Comparison of ENCODE assay signal across 1 cellular context in the genomic region with DNA sequence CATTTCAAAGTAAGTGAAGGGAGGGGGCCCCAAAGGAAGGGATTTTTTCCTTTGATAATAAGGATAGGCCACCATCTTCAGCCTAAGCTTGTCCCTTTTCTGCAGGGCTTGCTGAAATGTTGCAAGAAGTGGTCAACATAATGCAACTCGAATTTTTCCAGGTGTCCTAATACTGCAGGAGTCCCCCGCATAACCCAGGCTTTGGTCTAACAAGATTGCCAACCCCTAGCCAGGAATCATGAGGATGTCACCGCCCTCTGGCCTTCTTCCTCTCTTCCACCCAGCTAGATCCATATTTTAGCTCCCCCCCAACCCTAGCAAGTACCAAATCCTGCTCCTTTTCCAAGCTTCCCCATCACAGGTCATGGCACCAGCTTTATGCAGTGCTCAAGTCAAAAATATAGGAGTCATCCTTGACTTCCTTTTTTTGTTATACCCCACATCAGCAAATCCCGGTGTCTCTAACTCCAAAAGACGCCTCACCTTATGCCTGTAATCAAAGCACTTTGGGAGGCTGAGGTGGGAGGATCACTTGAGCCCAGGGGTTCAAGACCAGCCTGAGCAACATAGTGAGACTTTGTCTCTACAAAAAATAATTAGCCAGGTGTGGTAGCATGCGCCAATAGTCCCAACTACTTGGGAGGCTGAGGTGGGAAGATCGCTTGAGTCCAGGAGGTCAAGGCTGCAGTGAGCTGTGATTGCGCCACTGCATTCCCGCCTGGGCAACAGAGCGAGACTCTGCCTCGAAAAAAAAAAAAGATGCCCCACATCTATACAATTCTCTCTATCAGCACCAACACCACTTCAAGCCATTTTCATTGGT.
TF ChIP-seq lines count a peak whose summit lies in the region.

No MANE protein-coding gene starts in this region.

TF ChIP-seq in HepG2, 621 proteins besides CTCF, POLR2A, EP300 and RAD21 (continued from another document and continues in another):
- TF ChIP-seq, protein P1, sequence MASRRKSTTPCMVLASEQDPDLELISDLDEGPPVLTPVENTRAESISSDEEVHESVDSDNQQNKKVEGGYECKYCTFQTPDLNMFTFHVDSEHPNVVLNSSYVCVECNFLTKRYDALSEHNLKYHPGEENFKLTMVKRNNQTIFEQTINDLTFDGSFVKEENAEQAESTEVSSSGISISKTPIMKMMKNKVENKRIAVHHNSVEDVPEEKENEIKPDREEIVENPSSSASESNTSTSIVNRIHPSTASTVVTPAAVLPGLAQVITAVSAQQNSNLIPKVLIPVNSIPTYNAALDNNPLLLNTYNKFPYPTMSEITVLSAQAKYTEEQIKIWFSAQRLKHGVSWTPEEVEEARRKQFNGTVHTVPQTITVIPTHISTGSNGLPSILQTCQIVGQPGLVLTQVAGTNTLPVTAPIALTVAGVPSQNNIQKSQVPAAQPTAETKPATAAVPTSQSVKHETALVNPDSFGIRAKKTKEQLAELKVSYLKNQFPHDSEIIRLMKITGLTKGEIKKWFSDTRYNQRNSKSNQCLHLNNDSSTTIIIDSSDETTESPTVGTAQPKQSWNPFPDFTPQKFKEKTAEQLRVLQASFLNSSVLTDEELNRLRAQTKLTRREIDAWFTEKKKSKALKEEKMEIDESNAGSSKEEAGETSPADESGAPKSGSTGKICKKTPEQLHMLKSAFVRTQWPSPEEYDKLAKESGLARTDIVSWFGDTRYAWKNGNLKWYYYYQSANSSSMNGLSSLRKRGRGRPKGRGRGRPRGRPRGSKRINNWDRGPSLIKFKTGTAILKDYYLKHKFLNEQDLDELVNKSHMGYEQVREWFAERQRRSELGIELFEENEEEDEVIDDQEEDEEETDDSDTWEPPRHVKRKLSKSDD (CRISPR knock-in tag; IDR thresholded peaks at IDR 0.05; ENCODE audit: low read depth): peak; percentile 15; the same call in 1 of the 2 replicates
- TF ChIP-seq ZBTB21 (CRISPR knock-in tag; IDR thresholded peaks at IDR 0.05) (no peak), NR1H2 (CRISPR knock-in tag; IDR thresholded peaks at IDR 0.05; ENCODE audit: borderline replicate concordance, low read depth) (no peak), HOXA3 (CRISPR knock-in tag; IDR thresholded peaks at IDR 0.05) (peak; percentile 64), HMG20A (CRISPR knock-in tag; IDR thresholded peaks at IDR 0.05; ENCODE audit: borderline replicate concordance) (peak; percentile 54; the same call in 1 of the 2 replicates), ZFYVE20 (CRISPR knock-in tag; IDR thresholded peaks at IDR 0.05; ENCODE audit: borderline replicate concordance, low read depth) (no peak), FOXP1 (IDR thresholded peaks at IDR 0.05) (no peak), FOXP1 (CRISPR knock-in tag; IDR thresholded peaks at IDR 0.05) (peak; percentile 5; the same call in 1 of the 2 replicates), ZSCAN12 (CRISPR knock-in tag; IDR thresholded peaks at IDR 0.05) (no peak), RARA (CRISPR knock-in tag; IDR thresholded peaks at IDR 0.05) (peak; percentile 70), ZNF720 (CRISPR knock-in tag; IDR thresholded peaks at IDR 0.05) (no peak), KDM2A (CRISPR knock-in tag; IDR thresholded peaks at IDR 0.05; ENCODE audit: borderline replicate concordance, low read depth) (0 out of 2 replicates have a peak, but pooled peaks have one; percentile 36), ZNF75D (CRISPR knock-in tag; IDR thresholded peaks at IDR 0.05; ENCODE audit: borderline replicate concordance) (0 out of 2 replicates have a peak, but pooled peaks have one; percentile 31), TRIM24 (CRISPR knock-in tag; IDR thresholded peaks at IDR 0.05) (0 out of 2 replicates have a peak, but pooled peaks have one; percentile 21), ZZZ3 (CRISPR knock-in tag; IDR thresholded peaks at IDR 0.05; ENCODE audit: borderline replicate concordance) (no peak), NR2F6 (IDR thresholded peaks at IDR 0.05) (peak; percentile 58), NR2F6 (CRISPR knock-in tag; IDR thresholded peaks at IDR 0.05) (peak; percentile 68), ELF1 (CRISPR knock-in tag; IDR thresholded peaks at IDR 0.05) (no peak), ZNF816 (CRISPR knock-in tag; IDR thresholded peaks at IDR 0.05; ENCODE audit: borderline replicate concordance) (no peak), ZNF543 (CRISPR knock-in tag; IDR thresholded peaks at IDR 0.05) (no peak), GATAD1 (CRISPR knock-in tag; IDR thresholded peaks at IDR 0.05) (0 out of 2 replicates have a peak, but pooled peaks have one; percentile 25), SPEN (CRISPR knock-in tag; IDR thresholded peaks at IDR 0.05; ENCODE audit: low read depth) (peak; percentile 70; the same call in 1 of the 2 replicates), MAFF (IDR thresholded peaks at IDR 0.05; ENCODE audit: low read depth, low read length) (no peak), SMAD3 (CRISPR knock-in tag; IDR thresholded peaks at IDR 0.05) (no peak), ZSCAN30 (CRISPR knock-in tag; IDR thresholded peaks at IDR 0.05) (no peak), LCORL (IDR thresholded peaks at IDR 0.05) (no peak), LCORL (CRISPR knock-in tag; IDR thresholded peaks at IDR 0.05) (0 out of 2 replicates have a peak, but pooled peaks have one; percentile 51), ZNF746 (CRISPR knock-in tag; IDR thresholded peaks at IDR 0.05) (no peak), GABPB1 (CRISPR knock-in tag; IDR thresholded peaks at IDR 0.05) (peak; percentile 27; the same call in 1 of the 2 replicates), ZNF124 (CRISPR knock-in tag; IDR thresholded peaks at IDR 0.05) (0 out of 2 replicates have a peak, but pooled peaks have one; percentile 5), ZBTB38 (CRISPR knock-in tag; IDR thresholded peaks at IDR 0.05) (0 out of 2 replicates have a peak, but pooled peaks have one; percentile 21), ZNF337 (CRISPR knock-in tag; IDR thresholded peaks at IDR 0.05; ENCODE audit: borderline replicate concordance, low read depth) (no peak), NAIF1 (CRISPR knock-in tag; IDR thresholded peaks at IDR 0.05; ENCODE audit: borderline replicate concordance) (peak; percentile 80; the same call in 1 of the 2 replicates), NCOA5 (CRISPR knock-in tag; IDR thresholded peaks at IDR 0.05) (no peak), SIX1 (CRISPR knock-in tag; IDR thresholded peaks at IDR 0.05; ENCODE audit: borderline replicate concordance) (no peak), SIN3A (IDR thresholded peaks at IDR 0.05; ENCODE audit: borderline replicate concordance, low read depth, low read length) (no peak), MLLT10 (CRISPR knock-in tag; IDR thresholded peaks at IDR 0.05) (no peak)
- TF ChIP-seq, protein P2, sequence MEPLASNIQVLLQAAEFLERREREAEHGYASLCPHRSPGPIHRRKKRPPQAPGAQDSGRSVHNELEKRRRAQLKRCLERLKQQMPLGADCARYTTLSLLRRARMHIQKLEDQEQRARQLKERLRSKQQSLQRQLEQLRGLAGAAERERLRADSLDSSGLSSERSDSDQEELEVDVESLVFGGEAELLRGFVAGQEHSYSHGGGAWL (CRISPR knock-in tag; IDR thresholded peaks at IDR 0.05): no peak
- TF ChIP-seq, protein P3, sequence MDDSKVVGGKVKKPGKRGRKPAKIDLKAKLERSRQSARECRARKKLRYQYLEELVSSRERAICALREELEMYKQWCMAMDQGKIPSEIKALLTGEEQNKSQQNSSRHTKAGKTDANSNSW (CRISPR knock-in tag; IDR thresholded peaks at IDR 0.05; ENCODE audit: borderline replicate concordance): no peak
- TF ChIP-seq, protein P4, sequence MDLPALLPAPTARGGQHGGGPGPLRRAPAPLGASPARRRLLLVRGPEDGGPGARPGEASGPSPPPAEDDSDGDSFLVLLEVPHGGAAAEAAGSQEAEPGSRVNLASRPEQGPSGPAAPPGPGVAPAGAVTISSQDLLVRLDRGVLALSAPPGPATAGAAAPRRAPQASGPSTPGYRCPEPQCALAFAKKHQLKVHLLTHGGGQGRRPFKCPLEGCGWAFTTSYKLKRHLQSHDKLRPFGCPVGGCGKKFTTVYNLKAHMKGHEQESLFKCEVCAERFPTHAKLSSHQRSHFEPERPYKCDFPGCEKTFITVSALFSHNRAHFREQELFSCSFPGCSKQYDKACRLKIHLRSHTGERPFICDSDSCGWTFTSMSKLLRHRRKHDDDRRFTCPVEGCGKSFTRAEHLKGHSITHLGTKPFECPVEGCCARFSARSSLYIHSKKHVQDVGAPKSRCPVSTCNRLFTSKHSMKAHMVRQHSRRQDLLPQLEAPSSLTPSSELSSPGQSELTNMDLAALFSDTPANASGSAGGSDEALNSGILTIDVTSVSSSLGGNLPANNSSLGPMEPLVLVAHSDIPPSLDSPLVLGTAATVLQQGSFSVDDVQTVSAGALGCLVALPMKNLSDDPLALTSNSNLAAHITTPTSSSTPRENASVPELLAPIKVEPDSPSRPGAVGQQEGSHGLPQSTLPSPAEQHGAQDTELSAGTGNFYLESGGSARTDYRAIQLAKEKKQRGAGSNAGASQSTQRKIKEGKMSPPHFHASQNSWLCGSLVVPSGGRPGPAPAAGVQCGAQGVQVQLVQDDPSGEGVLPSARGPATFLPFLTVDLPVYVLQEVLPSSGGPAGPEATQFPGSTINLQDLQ (CRISPR knock-in tag; IDR thresholded peaks at IDR 0.05): 0 out of 2 replicates have a peak, but pooled peaks have one; percentile 23
- TF ChIP-seq, protein P5, sequence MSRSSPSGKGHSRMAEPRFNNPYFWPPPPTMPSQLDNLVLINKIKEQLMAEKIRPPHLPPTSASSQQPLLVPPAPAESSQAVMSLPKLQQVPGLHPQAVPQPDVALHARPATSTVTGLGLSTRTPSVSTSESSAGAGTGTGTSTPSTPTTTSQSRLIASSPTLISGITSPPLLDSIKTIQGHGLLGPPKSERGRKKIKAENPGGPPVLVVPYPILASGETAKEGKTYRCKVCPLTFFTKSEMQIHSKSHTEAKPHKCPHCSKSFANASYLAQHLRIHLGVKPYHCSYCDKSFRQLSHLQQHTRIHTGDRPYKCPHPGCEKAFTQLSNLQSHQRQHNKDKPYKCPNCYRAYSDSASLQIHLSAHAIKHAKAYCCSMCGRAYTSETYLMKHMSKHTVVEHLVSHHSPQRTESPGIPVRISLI (CRISPR knock-in tag; IDR thresholded peaks at IDR 0.05; ENCODE audit: borderline replicate concordance): peak; percentile 94
- TF ChIP-seq, protein P6, sequence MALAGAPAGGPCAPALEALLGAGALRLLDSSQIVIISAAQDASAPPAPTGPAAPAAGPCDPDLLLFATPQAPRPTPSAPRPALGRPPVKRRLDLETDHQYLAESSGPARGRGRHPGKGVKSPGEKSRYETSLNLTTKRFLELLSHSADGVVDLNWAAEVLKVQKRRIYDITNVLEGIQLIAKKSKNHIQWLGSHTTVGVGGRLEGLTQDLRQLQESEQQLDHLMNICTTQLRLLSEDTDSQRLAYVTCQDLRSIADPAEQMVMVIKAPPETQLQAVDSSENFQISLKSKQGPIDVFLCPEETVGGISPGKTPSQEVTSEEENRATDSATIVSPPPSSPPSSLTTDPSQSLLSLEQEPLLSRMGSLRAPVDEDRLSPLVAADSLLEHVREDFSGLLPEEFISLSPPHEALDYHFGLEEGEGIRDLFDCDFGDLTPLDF (CRISPR knock-in tag; IDR thresholded peaks at IDR 0.05): peak; percentile 50; the same call in 1 of the 2 replicates
- TF ChIP-seq, protein P7, sequence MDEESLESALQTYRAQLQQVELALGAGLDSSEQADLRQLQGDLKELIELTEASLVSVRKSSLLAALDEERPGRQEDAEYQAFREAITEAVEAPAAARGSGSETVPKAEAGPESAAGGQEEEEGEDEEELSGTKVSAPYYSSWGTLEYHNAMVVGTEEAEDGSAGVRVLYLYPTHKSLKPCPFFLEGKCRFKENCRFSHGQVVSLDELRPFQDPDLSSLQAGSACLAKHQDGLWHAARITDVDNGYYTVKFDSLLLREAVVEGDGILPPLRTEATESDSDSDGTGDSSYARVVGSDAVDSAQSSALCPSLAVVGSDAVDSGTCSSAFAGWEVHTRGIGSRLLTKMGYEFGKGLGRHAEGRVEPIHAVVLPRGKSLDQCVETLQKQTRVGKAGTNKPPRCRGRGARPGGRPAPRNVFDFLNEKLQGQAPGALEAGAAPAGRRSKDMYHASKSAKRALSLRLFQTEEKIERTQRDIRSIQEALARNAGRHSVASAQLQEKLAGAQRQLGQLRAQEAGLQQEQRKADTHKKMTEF (CRISPR knock-in tag; IDR thresholded peaks at IDR 0.05): peak; percentile 51
- TF ChIP-seq, protein P8, sequence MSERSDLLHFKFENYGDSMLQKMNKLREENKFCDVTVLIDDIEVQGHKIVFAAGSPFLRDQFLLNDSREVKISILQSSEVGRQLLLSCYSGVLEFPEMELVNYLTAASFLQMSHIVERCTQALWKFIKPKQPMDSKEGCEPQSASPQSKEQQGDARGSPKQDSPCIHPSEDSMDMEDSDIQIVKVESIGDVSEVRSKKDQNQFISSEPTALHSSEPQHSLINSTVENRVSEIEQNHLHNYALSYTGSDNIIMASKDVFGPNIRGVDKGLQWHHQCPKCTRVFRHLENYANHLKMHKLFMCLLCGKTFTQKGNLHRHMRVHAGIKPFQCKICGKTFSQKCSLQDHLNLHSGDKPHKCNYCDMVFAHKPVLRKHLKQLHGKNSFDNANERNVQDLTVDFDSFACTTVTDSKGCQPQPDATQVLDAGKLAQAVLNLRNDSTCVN (CRISPR knock-in tag; IDR thresholded peaks at IDR 0.05; ENCODE audit: borderline replicate concordance): 0 out of 2 replicates have a peak, but pooled peaks have one; percentile 54
- TF ChIP-seq, protein P9, sequence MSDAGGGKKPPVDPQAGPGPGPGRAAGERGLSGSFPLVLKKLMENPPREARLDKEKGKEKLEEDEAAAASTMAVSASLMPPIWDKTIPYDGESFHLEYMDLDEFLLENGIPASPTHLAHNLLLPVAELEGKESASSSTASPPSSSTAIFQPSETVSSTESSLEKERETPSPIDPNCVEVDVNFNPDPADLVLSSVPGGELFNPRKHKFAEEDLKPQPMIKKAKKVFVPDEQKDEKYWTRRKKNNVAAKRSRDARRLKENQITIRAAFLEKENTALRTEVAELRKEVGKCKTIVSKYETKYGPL (CRISPR knock-in tag; IDR thresholded peaks at IDR 0.05): 0 out of 2 replicates have a peak, but pooled peaks have one; percentile 14
- TF ChIP-seq, protein P10, sequence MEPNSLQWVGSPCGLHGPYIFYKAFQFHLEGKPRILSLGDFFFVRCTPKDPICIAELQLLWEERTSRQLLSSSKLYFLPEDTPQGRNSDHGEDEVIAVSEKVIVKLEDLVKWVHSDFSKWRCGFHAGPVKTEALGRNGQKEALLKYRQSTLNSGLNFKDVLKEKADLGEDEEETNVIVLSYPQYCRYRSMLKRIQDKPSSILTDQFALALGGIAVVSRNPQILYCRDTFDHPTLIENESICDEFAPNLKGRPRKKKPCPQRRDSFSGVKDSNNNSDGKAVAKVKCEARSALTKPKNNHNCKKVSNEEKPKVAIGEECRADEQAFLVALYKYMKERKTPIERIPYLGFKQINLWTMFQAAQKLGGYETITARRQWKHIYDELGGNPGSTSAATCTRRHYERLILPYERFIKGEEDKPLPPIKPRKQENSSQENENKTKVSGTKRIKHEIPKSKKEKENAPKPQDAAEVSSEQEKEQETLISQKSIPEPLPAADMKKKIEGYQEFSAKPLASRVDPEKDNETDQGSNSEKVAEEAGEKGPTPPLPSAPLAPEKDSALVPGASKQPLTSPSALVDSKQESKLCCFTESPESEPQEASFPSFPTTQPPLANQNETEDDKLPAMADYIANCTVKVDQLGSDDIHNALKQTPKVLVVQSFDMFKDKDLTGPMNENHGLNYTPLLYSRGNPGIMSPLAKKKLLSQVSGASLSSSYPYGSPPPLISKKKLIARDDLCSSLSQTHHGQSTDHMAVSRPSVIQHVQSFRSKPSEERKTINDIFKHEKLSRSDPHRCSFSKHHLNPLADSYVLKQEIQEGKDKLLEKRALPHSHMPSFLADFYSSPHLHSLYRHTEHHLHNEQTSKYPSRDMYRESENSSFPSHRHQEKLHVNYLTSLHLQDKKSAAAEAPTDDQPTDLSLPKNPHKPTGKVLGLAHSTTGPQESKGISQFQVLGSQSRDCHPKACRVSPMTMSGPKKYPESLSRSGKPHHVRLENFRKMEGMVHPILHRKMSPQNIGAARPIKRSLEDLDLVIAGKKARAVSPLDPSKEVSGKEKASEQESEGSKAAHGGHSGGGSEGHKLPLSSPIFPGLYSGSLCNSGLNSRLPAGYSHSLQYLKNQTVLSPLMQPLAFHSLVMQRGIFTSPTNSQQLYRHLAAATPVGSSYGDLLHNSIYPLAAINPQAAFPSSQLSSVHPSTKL (CRISPR knock-in tag; IDR thresholded peaks at IDR 0.05): peak; percentile 75
